9 cellular contexts compared by ENCODE assay signal in genomic region chr1:87826639-87827345, GRCh38.
DNase-seq lines count a peak whose midpoint lies in the region; ATAC-seq lines count a peak whose summit lies in the region.
"Had no signal": no experiment of that assay in that cellular context is flagged by ENCODE, and none has a peak within 500 bp of the region (broad histone marks: within the 10 kb centered on the region; RNA-seq: fewer than 3 reads in every experiment).

No MANE protein-coding gene starts in this region.

- DNase-seq in NOMO-1 (lab: John Stamatoyannopoulos, UW; ENCODE audit: unreplicated experiment in 2 of 2) (peak; percentile 84), sciatic nerve (ENCODE audit: low spot score) (no peak), Kasumi-1 (lab: John Stamatoyannopoulos, UW) (no peak), NCI-H2171 (lab: John Stamatoyannopoulos, UW) (no peak), NCI-H1105 treated with DMSO at 0.1 percent for 48 hours (lab: John Stamatoyannopoulos, UW) (no peak)

- ATAC-seq in GM18861 (IDR thresholded peaks at IDR 0.05; ENCODE audit: unreplicated experiment) (peak; percentile 86), HG02798 (IDR thresholded peaks at IDR 0.05; ENCODE audit: poor library complexity, unreplicated experiment) (peak; percentile 95), esophagus mucosa (peak; percentile 59), sciatic nerve (peak; percentile 94)
- ATAC-seq: T-cell had no signal

- intact Hi-C loops in sciatic nerve (cut with DNase I): no loop called here

Comparison
In these comparisons a context has a peak if more than half of its experiments do, and no peak if none do; other contexts are left out.
1. DNase-seq: peak in NOMO-1 (2 of 2); none in sciatic nerve (single experiment), Kasumi-1 (0 of 2), NCI-H2171 (single experiment) and NCI-H1105 treated with DMSO at 0.1 percent for 48 hours (single experiment).
2. Peak in every context shown above with its lines, with median percentiles within 50 percentile points of each other: ATAC-seq.